Comparison of ENCODE assay signal across 11 cellular contexts in the genomic region with DNA sequence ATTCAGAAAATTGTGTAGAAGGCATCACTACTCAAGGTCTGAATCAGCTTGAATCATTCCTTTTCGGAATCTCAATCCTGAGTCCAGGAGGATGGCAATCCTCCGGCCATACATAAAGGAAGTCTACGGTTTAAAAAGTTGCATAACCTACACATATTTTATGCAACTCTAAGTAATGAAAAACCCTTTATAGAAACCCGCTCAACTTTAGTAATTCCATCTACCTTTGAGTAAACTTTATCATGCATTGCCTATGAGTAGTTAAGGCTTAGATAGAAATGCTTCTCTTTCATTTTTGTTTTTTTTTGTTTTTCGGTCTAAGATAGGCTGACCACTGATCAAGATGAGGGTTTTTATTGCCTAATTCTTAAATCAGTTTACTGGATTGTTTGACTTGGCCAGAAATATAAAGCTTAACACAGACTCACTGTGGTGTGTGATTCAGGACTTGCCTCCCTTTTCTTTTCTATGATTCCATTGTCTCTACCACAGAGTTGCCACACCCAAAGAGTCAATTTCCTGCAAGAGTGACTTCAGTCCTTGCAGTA.
DNase-seq lines count a peak whose midpoint lies in the region; ATAC-seq and TF ChIP-seq lines count a peak whose summit lies in the region.
"Had no signal": no experiment of that assay in that cellular context is flagged by ENCODE, and none has a peak within 500 bp of the region (broad histone marks: within the 10 kb centered on the region; RNA-seq: fewer than 3 reads in every experiment).

No MANE protein-coding gene starts in this region.

- CTCF ChIA-PET in Calu3 (lab: Charles Lee), result interaction anchor here (0.9 to 1.5 kb wide), 4 partner anchors 17 to 42 kb away, joined by 3 to 6 read pairs (median 4); no protein-coding TSS in a partner anchor

- H3K4me1 Mint-ChIP-seq in Calu3 (ENCODE audit: low read depth, unreplicated experiment), result peaks cover 53% of the 10 kb centered on the region
- peaks cover 56% of the 10 kb centered on the region for H3K4me1 Mint-ChIP-seq in nephron progenitor cell
- H3K4me1 Mint-ChIP-seq in effector memory CD8-positive, alpha-beta T cell (ENCODE audit: low read depth in 2 of 2), result no peaks in the 10 kb centered on the region
- H3K4me1 Mint-ChIP-seq: naive B cell had no signal

- H3K36me3 Mint-ChIP-seq in Calu3 (ENCODE audit: insufficient read depth, unreplicated experiment), result peaks cover 16% of the 10 kb centered on the region
- no peaks in the 10 kb centered on the region for H3K36me3 Mint-ChIP-seq in nephron progenitor cell (ENCODE audit: low read depth)
- H3K36me3 Mint-ChIP-seq in effector memory CD8-positive, alpha-beta T cell (ENCODE audit: insufficient read depth), result no peaks in the 10 kb centered on the region
- H3K36me3 Mint-ChIP-seq: naive B cell had no signal

- peak overlapping the region; percentile 6 for H3K4me3 ChIP-seq in epithelial cell of esophagus (ENCODE audit: low read length)

- peak; percentile 50 for DNase-seq in Calu3
- peak; percentile 93 for DNase-seq in NCI-H69 (lab: John Stamatoyannopoulos, UW)
- peak; percentile 95 for DNase-seq in epithelial cell of esophagus (ENCODE audit: low read depth)
- no peak for DNase-seq in nephron progenitor cell
- DNase-seq in effector memory CD8-positive, alpha-beta T cell, result no peak
- no peak for DNase-seq in NCI-H187 (lab: John Stamatoyannopoulos, UW)
- DNase-seq: activated naive CD4-positive, alpha-beta T cell treated with anti-CD3 and anti-CD28 coated beads, Interleukin-2, amount 50 U/mL, for 16 hours; GDM1; naive B cell had no signal

- H3K9me3 Mint-ChIP-seq in Calu3 (ENCODE audit: low read depth, unreplicated experiment) (no peaks in the 10 kb centered on the region), nephron progenitor cell (no peaks in the 10 kb centered on the region)
- peaks cover 7 to 16% of the 10 kb centered on the region in 2 donors for H3K9me3 Mint-ChIP-seq in effector memory CD8-positive, alpha-beta T cell

- H3K27ac Mint-ChIP-seq in Calu3 (ENCODE audit: unreplicated experiment) (peak overlapping the region; percentile 97), nephron progenitor cell (peak overlapping the region; percentile 16)
- H3K27ac Mint-ChIP-seq in effector memory CD8-positive, alpha-beta T cell, result no peak overlapping the region
- H3K27ac Mint-ChIP-seq: naive B cell had no signal

- no TSS peak for BruUV-seq in Calu3 (replicated peaks; lab: Mats Ljungman, UMichigan)

- TF ChIP-seq CTCF in Calu3 (IDR thresholded peaks at IDR 0.05; ENCODE audit: unreplicated experiment), result no peak
- TF ChIP-seq CTCF in epithelial cell of esophagus (IDR thresholded peaks at IDR 0.05; ENCODE audit: insufficient read depth, low read depth, low read length, missing control alignments), result no peak
- TF ChIP-seq CTCF in nephron progenitor cell (IDR thresholded peaks at IDR 0.05), result no peak

- no peaks in the 10 kb centered on the region for H3K27me3 Mint-ChIP-seq in Calu3 (ENCODE audit: unreplicated experiment)
- H3K27me3 Mint-ChIP-seq in nephron progenitor cell (ENCODE audit: low read depth, poor library complexity), result no peaks in the 10 kb centered on the region
- H3K27me3 Mint-ChIP-seq in effector memory CD8-positive, alpha-beta T cell, result no peaks in the 10 kb centered on the region
- H3K27me3 Mint-ChIP-seq: naive B cell had no signal

- ATAC-seq in effector memory CD8-positive, alpha-beta T cell (replicated peaks), result no peak
- ATAC-seq in HG02588 (IDR thresholded peaks at IDR 0.05; ENCODE audit: unreplicated experiment), result no peak
- no peak for ATAC-seq in HG02885 (IDR thresholded peaks at IDR 0.05; ENCODE audit: poor library complexity, unreplicated experiment)

- H3K4me3 Mint-ChIP-seq in Calu3 (ENCODE audit: low read depth, unreplicated experiment) (peak overlapping the region; percentile 58), nephron progenitor cell (no peak overlapping the region)
- no peak overlapping the region for H3K4me3 Mint-ChIP-seq in effector memory CD8-positive, alpha-beta T cell
- H3K4me3 Mint-ChIP-seq: naive B cell had no signal

- intact Hi-C loops in Calu3 (cut with micrococcal nuclease; ENCODE audit: unreplicated experiment), result loop anchor here (1.0 to 5.0 kb wide), 3 partner anchors 19 to 82 kb away; a partner anchor contains a TSS

Comparison
In these comparisons a context has a peak if more than half of its experiments do, and no peak if none do; other contexts are left out.
1. DNase-seq: peak in Calu3 (single experiment), NCI-H69 (single experiment) and epithelial cell of esophagus (single experiment); none in nephron progenitor cell (single experiment), effector memory CD8-positive, alpha-beta T cell (0 of 3) and NCI-H187 (0 of 2).
2. H3K27ac Mint-ChIP-seq: peak in Calu3 (single experiment) and nephron progenitor cell (single experiment); none in effector memory CD8-positive, alpha-beta T cell (0 of 2).